ENCODE assay signal across 7 cellular contexts in the genomic region with DNA sequence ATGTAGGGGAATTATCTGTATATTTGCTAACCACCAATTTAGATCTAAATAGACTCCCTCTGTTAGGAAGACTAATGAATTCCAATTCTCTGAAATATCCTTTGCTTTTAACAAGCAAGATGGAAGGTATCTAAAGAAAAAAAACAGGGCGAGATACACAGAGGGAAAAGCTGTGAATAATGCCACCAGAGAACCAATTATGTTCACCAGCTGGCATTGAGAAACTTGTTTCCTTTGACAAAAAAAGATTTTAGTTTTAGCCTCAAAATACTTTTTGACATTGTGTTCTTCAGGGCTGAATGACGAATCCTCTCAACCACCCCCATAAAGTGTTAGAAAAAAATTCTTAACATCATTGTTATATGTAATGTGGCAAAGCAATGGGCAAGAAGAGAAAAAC. TPM values are rescaled to one million over a fixed set of nuclear protein-coding genes. Genes with fewer than 3 reads are reported as not detected.
"Had no signal": no experiment of that assay in that cellular context is flagged by ENCODE, and none has a peak within 500 bp of the region (broad histone marks: within the 10 kb centered on the region; RNA-seq: fewer than 3 reads in every experiment).

No MANE protein-coding gene starts in this region.

- H3K27ac Mint-ChIP-seq: GM23338, H9 had no signal

- DNase-seq: H9, HCEC 1CT, IMR-90 had no signal

- H3K4me2 ChIP-seq: GM23338 had no signal

- H3K4me3 ChIP-seq: GM23338, K562 had no signal

- H3K4me1 Mint-ChIP-seq: GM23338 had no signal

- H3K9me3 Mint-ChIP-seq: GM23338, H9 had no signal

- H3K4me3 Mint-ChIP-seq: GM23338, H9 had no signal

RNA-seq across cellular contexts. Expression of gene HTR3B, which starts 19.0 kb away (rescaled TPM):
- total RNA-seq: GM23338, H1, H9, HT-29, IMR-90, K562 had no signal

RNA-seq across cellular contexts. Expression of gene HTR3A, which starts 51.3 kb away (rescaled TPM):
- total RNA-seq: HT-29, IMR-90, K562 had no signal
